In the genomic region with DNA sequence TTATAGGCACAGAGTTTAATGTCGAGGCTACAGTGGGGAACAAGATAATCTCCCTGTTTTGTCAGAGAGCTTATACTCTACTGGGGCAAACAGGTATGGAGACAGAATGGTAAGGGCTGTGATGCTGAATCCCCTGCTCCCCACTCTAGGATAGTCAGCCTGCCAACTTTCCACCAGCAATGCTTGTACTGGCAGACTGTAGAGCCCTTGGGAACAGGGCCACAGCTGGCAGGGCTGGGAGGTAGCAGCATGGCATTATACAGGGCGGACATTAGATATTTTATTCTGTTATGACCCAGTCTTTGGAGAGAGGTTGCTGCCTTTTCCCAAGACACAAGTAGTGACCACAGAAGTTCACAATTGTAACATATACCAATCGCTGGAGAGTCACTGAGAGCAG, we compare ENCODE assay signal across 7 cellular contexts.
"Had no signal": no experiment of that assay in that cellular context is flagged by ENCODE, and none has a peak within 500 bp of the region (broad histone marks: within the 10 kb centered on the region; RNA-seq: fewer than 3 reads in every experiment).

No MANE protein-coding gene starts in this region.

- DNase-seq: IMR-90, KBM-7, KG1 had no signal

- ATAC-seq: HepG2, K562 had no signal

- H3K27ac ChIP-seq: HL-60, KMS-11 had no signal

- H3K4me3 ChIP-seq: K562 had no signal
